ENCODE assay signal across 35 cellular contexts in genomic region chr7:138550337-138550736, GRCh38.
"Had no signal": no experiment of that assay in that cellular context is flagged by ENCODE, and none has a peak within 500 bp of the region (broad histone marks: within the 10 kb centered on the region; RNA-seq: fewer than 3 reads in every experiment).

No MANE protein-coding gene starts in this region.

- H3K27me3 Mint-ChIP-seq: activated B cell treated with CpG ODN at 0.5 μM for 24 hours; activated CD4-positive, alpha-beta memory T cell treated with anti-CD3 and anti-CD28 coated beads, Interleukin-2, amount 10 ng/mL, durations not matched to agents 7 days and 5 days; activated CD8-positive, alpha-beta memory T cell treated with anti-CD3 and anti-CD28 coated beads, Interleukin-2, amount 10 ng/mL, durations not matched to agents 7 days and 5 days; activated naive CD4-positive, alpha-beta T cell treated with anti-CD3 and anti-CD28 coated beads, Interleukin-2, amount 10 ng/mL, durations not matched to agents 7 days and 5 days; activated naive CD8-positive, alpha-beta T cell; activated naive CD8-positive, alpha-beta T cell treated with anti-CD3 and anti-CD28 coated beads, Interleukin-2, amount 50 U/mL, for 24 hours; brain had no signal

- H2AFZ ChIP-seq: PC-9 had no signal

- DNase-seq: activated B cell treated with CpG ODN at 0.5 μM for 24 hours; activated CD4-positive, alpha-beta memory T cell treated with anti-CD3 and anti-CD28 coated beads, Interleukin-2, amount 10 ng/mL, durations not matched to agents 7 days and 5 days; activated CD4-positive, alpha-beta T cell treated with anti-CD3 and anti-CD28 coated beads for 4 hours; activated CD4-positive, CD25-positive, alpha-beta regulatory T cell treated with anti-CD3 and anti-CD28 coated beads, Interleukin-2, amount 50 U/mL, for 72 hours; activated CD8-positive, alpha-beta memory T cell treated with anti-CD3 and anti-CD28 coated beads for 24 hours; activated CD8-positive, alpha-beta memory T cell treated with anti-CD3 and anti-CD28 coated beads, Interleukin-2, amount 10 ng/mL, durations not matched to agents 7 days and 5 days; activated CD8-positive, alpha-beta memory T cell treated with anti-CD3 and anti-CD28 coated beads, Interleukin-2, amount 50 U/mL, for 48 hours; activated effector memory CD4-positive, alpha-beta T cell treated with Interleukin-2 at 50 U/mL for 16 hours; activated naive CD4-positive, alpha-beta T cell treated with anti-CD3 and anti-CD28 coated beads, Interleukin-2, amount 10 ng/mL, durations not matched to agents 7 days and 5 days; activated naive CD8-positive, alpha-beta T cell treated with anti-CD3 and anti-CD28 coated beads, Interleukin-2, amount 50 U/mL, for 24 hours; activated T-cell treated with anti-CD3 and anti-CD28 coated beads, Interleukin-2, amount 50 U/mL, for 48 hours; anterior cingulate cortex; central memory CD4-positive, alpha-beta T cell; NCI-H1092 treated with DMSO at 0.1 percent for 48 hours; NCI-H1417; NCI-H146; NCI-H187; NCI-H2029 treated with DMSO at 0.1 percent for 48 hours; NCI-H2107; NCI-H2171; NCI-H510A; NCI-H526; NCI-H748 treated with DMSO at 0.1 percent for 48 hours; NK-92 treated with Interleukin-12 subunit alpha and Interleukin-12 subunit beta, amount 100 ng/mL, for 24 hours; PC-9; SIG-M5; T-helper 1 cell; T-helper 2 cell; T-helper 9 cell had no signal

- H3K27ac Mint-ChIP-seq: activated B cell treated with CpG ODN at 0.5 μM for 24 hours; activated CD4-positive, alpha-beta memory T cell treated with anti-CD3 and anti-CD28 coated beads, Interleukin-2, amount 10 ng/mL, durations not matched to agents 7 days and 5 days; activated CD8-positive, alpha-beta memory T cell treated with anti-CD3 and anti-CD28 coated beads, Interleukin-2, amount 10 ng/mL, durations not matched to agents 7 days and 5 days; activated naive CD4-positive, alpha-beta T cell treated with anti-CD3 and anti-CD28 coated beads, Interleukin-2, amount 10 ng/mL, durations not matched to agents 7 days and 5 days; activated naive CD8-positive, alpha-beta T cell; activated naive CD8-positive, alpha-beta T cell treated with anti-CD3 and anti-CD28 coated beads, Interleukin-2, amount 50 U/mL, for 24 hours had no signal

- H3K4me1 Mint-ChIP-seq: activated B cell treated with CpG ODN at 0.5 μM for 24 hours; activated naive CD4-positive, alpha-beta T cell treated with anti-CD3 and anti-CD28 coated beads, Interleukin-2, amount 10 ng/mL, durations not matched to agents 7 days and 5 days; activated naive CD8-positive, alpha-beta T cell treated with anti-CD3 and anti-CD28 coated beads, Interleukin-2, amount 50 U/mL, for 24 hours; brain had no signal

- H3K4me3 ChIP-seq: PC-9 had no signal

- H3K4me2 ChIP-seq: PC-9 had no signal

- H3K27ac ChIP-seq: PC-9, RWPE1, VCaP had no signal

- H3K4me3 Mint-ChIP-seq: activated B cell treated with CpG ODN at 0.5 μM for 24 hours; activated CD4-positive, alpha-beta memory T cell treated with anti-CD3 and anti-CD28 coated beads, Interleukin-2, amount 10 ng/mL, durations not matched to agents 7 days and 5 days; activated CD8-positive, alpha-beta memory T cell treated with anti-CD3 and anti-CD28 coated beads, Interleukin-2, amount 10 ng/mL, durations not matched to agents 7 days and 5 days; activated naive CD4-positive, alpha-beta T cell treated with anti-CD3 and anti-CD28 coated beads, Interleukin-2, amount 10 ng/mL, durations not matched to agents 7 days and 5 days; activated naive CD8-positive, alpha-beta T cell; activated naive CD8-positive, alpha-beta T cell treated with anti-CD3 and anti-CD28 coated beads, Interleukin-2, amount 50 U/mL, for 24 hours; brain had no signal

- ATAC-seq: activated CD8-positive, alpha-beta memory T cell treated with anti-CD3 and anti-CD28 coated beads, Interleukin-2, amount 10 ng/mL, durations not matched to agents 7 days and 5 days; activated naive CD8-positive, alpha-beta T cell treated with anti-CD3 and anti-CD28 coated beads, Interleukin-2, amount 50 U/mL, for 24 hours; Right ventricle myocardium inferior; SK-N-SH treated with all-trans-retinoic acid at 6 μM for 48 hours had no signal
